Comparison of ENCODE assay signal across 8 cellular contexts in genomic region chr12:57846577-57847319, GRCh38. TPM values are rescaled to one million over a fixed set of nuclear protein-coding genes. Genes with fewer than 3 reads are reported as not detected.
DNase-seq lines count a peak whose midpoint lies in the region; ATAC-seq, FAIRE-seq and TF ChIP-seq lines count a peak whose summit lies in the region.

TSS of gene CTDSP2 (minus strand) at chr12:57846729. CDS start at chr12:57846435, 294 bp downstream.

- WGBS in pancreas, 2 donors = 0 to 1% methylated on average over 51 to 58 of the region's 58 CpGs
- 0 to 1% methylated on average over 27 to 40 of the region's 58 CpGs for WGBS in thyroid gland, 2 donors

- ATAC-seq in HG02759 (IDR thresholded peaks at IDR 0.05; ENCODE audit: unreplicated experiment) = peak; percentile 44
- peak; percentile 56 to 66 (median 58) for ATAC-seq in T-cell (replicated peaks in 1 of 4)
- ATAC-seq in Right ventricle myocardium superior (ENCODE audit: poor library complexity) = peak; percentile 88
- peak; percentile 81 to 92 (median 86) for ATAC-seq in pancreas

- TF ChIP-seq POLR2A in thyroid gland (IDR thresholded peaks at IDR 0.05) = peak in 1 of 2 donors; percentile 95

- FAIRE-seq in pancreas (lab: Jason Lieb, UNC) = no peak

- H3K9me3 Mint-ChIP-seq in T-cell = no peaks in the 10 kb centered on the region

- H3K4me3 ChIP-seq in adipocyte (ENCODE audit: low read length) (peak within 1 kb of the TSS; percentile 92), pancreas (peak within 1 kb of the TSS; percentile 96 to 99 (median 98)), thyroid gland (replicated peaks in 1 of 3) (peak within 1 kb of the TSS; percentile 92 to 98 (median 97))

- H3K4me1 ChIP-seq in adipocyte (ENCODE audit: control insufficient read depth, insufficient read depth, low read length) = peaks cover 43% of the 10 kb centered on the region
- peaks cover 25 to 28% (median 26%) of the 10 kb centered on the region in 3 donors for H3K4me1 ChIP-seq in pancreas
- peaks cover 30 to 31% of the 10 kb centered on the region in 2 donors for H3K4me1 ChIP-seq in thyroid gland

- peak; percentile 100 for DNase-seq in GM03348 (ENCODE audit: low spot score)
- peak; percentile 99 for DNase-seq in NCI-H146 (lab: John Stamatoyannopoulos, UW)
- peak; percentile 61 to 93 (median 75) for DNase-seq in T-cell
- DNase-seq in adipocyte (ENCODE audit: low read depth) = peak; percentile 99
- DNase-seq in Right ventricle myocardium superior = peak; percentile 100
- DNase-seq in pancreas = peak; percentile 98 to 100 (median 100)
- DNase-seq in thyroid gland = peak; percentile 100

- peak within 1 kb of the TSS; percentile 97 to 100 (median 100) for H3K27ac ChIP-seq in pancreas
- H3K27ac ChIP-seq in thyroid gland = peak within 1 kb of the TSS; percentile 98 to 100 (median 99)

- H3K9ac ChIP-seq in adipocyte (ENCODE audit: low read length) = peak within 1 kb of the TSS; percentile 99

- peaks cover under 1 to 6% of the 10 kb centered on the region in 2 donors for H3K27me3 Mint-ChIP-seq in T-cell

- TF ChIP-seq CTCF in pancreas (IDR thresholded peaks at IDR 0.05) (no peak), thyroid gland (IDR thresholded peaks at IDR 0.05) (peak in 1 of 6 experiments; percentile 17)

- H3K9me3 ChIP-seq in adipocyte (ENCODE audit: control insufficient read depth, low read length) (no peaks in the 10 kb centered on the region), pancreas (no peaks in the 10 kb centered on the region), thyroid gland (no peaks in the 10 kb centered on the region)

- no peaks in the 10 kb centered on the region for H3K36me3 ChIP-seq in adipocyte (ENCODE audit: control insufficient read depth, insufficient read depth, low read length, severe bottlenecking)
- no peaks in the 10 kb centered on the region for H3K36me3 ChIP-seq in pancreas
- H3K36me3 ChIP-seq in thyroid gland = no peaks in the 10 kb centered on the region

- peak within 1 kb of the TSS; percentile 82 to 90 (median 88) for H3K4me3 Mint-ChIP-seq in T-cell

- peaks cover 7% of the 10 kb centered on the region for H3K36me3 Mint-ChIP-seq in T-cell

- POLR2A ChIA-PET in T-cell (lab: Charles Lee) = interaction anchor here (0.6 to 1.0 kb wide), 7 partner anchors 10 to 414 kb away, joined by 3 to 9 read pairs (median 6); no protein-coding TSS in a partner anchor

- peak within 1 kb of the TSS; percentile 87 for H3K27ac Mint-ChIP-seq in T-cell

- intact Hi-C loops in Right ventricle myocardium superior (cut with DNase I) = no loop called here
- intact Hi-C loops in pancreas (cut with DNase I) = no loop called here
- intact Hi-C loops in thyroid gland (cut with DNase I) = no loop called here

- CTCF ChIA-PET in T-cell (lab: Charles Lee) = interaction anchor here (0.6 to 3.0 kb wide), 11 partner anchors 8 to 115 kb away, joined by 3 to 8 read pairs (median 5); no protein-coding TSS in a partner anchor

- H3K27me3 ChIP-seq in adipocyte (replicated peaks; ENCODE audit: control insufficient read depth, insufficient read depth, low read length) (no peaks in the 10 kb centered on the region), pancreas (no peaks in the 10 kb centered on the region), thyroid gland (no peaks in the 10 kb centered on the region)

- H3K4me1 Mint-ChIP-seq in T-cell = peaks cover 46 to 52% (median 46%) of the 10 kb centered on the region in 3 donors

RNA-seq across cellular contexts. Expression of gene CTDSP2, which starts in this region (rescaled TPM):
- total RNA-seq in T-cell = 100 to 1,000 TPM; 132 to 246 (median 234) TPM
- 99.5 TPM for total RNA-seq in Right ventricle myocardium superior
- total RNA-seq in pancreas = 100 to 1,000 TPM in 2 of 6 donors, 10 to 100 TPM in 4; 88.8 to 165 (median 94.5) TPM
- 10 to 100 TPM; 38.7 to 48.6 TPM for polyA plus RNA-seq in pancreas
- total RNA-seq in thyroid gland = 100 to 1,000 TPM in 3 of 4 donors, 10 to 100 TPM in 1; 91.5 to 190 (median 138) TPM

Comparison
In these comparisons a context has a peak if more than half of its experiments do, and no peak if none do; other contexts are left out.
1. Peak in every context shown above with its lines: DNase-seq, ATAC-seq, H3K4me3 ChIP-seq and H3K27ac ChIP-seq.